In genomic region chr6:166381733-166382499, GRCh38 we compare ENCODE assay signal across 1 cellular context.
TF ChIP-seq lines count a peak whose summit lies in the region.

No MANE protein-coding gene starts in this region.

TF ChIP-seq in K562, 482 proteins besides CTCF, POLR2A, EP300 and RAD21 (continued from another document):
- TF ChIP-seq HMGXB4 (CRISPR knock-in tag; IDR thresholded peaks at IDR 0.05) (peak; percentile 94), ELK3 (CRISPR knock-in tag; IDR thresholded peaks at IDR 0.05) (no peak), AFF1 (IDR thresholded peaks at IDR 0.05; ENCODE audit: low read depth in 1 of 2, partially characterized antibody in 2 of 2) (no peak), CXXC5 (CRISPR knock-in tag; IDR thresholded peaks at IDR 0.05) (peak; percentile 84), ZMIZ1 (IDR thresholded peaks at IDR 0.05; ENCODE audit: low read depth in 2 of 2, low read length in 2 of 2) (no peak), BDP1 (IDR thresholded peaks at IDR 0.05; ENCODE audit: insufficient read depth, insufficient read length) (no peak), EP400 (IDR thresholded peaks at IDR 0.05) (peak; percentile 43), NKRF (IDR thresholded peaks at IDR 0.05; ENCODE audit: borderline replicate concordance) (peak; percentile 58), MXI1 (IDR thresholded peaks at IDR 0.05; ENCODE audit: low read depth, low read length) (no peak), GABPA (tag; conservative IDR thresholded peaks at IDR 0.05; ENCODE audit: low read depth) (peak; percentile 50), SMARCE1 (IDR thresholded peaks at IDR 0.05) (peak; percentile 31; the same call in 1 of the 2 replicates), PHB2 (IDR thresholded peaks at IDR 0.05; ENCODE audit: low read depth) (no peak), HMGN3 (IDR thresholded peaks at IDR 0.05; ENCODE audit: borderline replicate concordance, extremely low read depth, insufficient read length, low read depth, low read length) (peak; percentile 87), EGR1 (conservative IDR thresholded peaks at IDR 0.05) (peak; percentile 72; the same call in 1 of the 2 replicates), POLR2AphosphoS2 (IDR thresholded peaks at IDR 0.05; ENCODE audit: low read length) (no peak), HDAC2 (IDR thresholded peaks at IDR 0.05) (peak; percentile 79; the same call in 1 of the 2 replicates), RBM22 (IDR thresholded peaks at IDR 0.05; ENCODE audit: low read depth, low read length, poor library complexity, severe bottlenecking) (peak; percentile 76)
- TF ChIP-seq, protein P1, sequence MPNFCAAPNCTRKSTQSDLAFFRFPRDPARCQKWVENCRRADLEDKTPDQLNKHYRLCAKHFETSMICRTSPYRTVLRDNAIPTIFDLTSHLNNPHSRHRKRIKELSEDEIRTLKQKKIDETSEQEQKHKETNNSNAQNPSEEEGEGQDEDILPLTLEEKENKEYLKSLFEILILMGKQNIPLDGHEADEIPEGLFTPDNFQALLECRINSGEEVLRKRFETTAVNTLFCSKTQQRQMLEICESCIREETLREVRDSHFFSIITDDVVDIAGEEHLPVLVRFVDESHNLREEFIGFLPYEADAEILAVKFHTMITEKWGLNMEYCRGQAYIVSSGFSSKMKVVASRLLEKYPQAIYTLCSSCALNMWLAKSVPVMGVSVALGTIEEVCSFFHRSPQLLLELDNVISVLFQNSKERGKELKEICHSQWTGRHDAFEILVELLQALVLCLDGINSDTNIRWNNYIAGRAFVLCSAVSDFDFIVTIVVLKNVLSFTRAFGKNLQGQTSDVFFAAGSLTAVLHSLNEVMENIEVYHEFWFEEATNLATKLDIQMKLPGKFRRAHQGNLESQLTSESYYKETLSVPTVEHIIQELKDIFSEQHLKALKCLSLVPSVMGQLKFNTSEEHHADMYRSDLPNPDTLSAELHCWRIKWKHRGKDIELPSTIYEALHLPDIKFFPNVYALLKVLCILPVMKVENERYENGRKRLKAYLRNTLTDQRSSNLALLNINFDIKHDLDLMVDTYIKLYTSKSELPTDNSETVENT (CRISPR knock-in tag; IDR thresholded peaks at IDR 0.05), result peak; percentile 56; the same call in 1 of the 2 replicates
- TF ChIP-seq, protein P2, sequence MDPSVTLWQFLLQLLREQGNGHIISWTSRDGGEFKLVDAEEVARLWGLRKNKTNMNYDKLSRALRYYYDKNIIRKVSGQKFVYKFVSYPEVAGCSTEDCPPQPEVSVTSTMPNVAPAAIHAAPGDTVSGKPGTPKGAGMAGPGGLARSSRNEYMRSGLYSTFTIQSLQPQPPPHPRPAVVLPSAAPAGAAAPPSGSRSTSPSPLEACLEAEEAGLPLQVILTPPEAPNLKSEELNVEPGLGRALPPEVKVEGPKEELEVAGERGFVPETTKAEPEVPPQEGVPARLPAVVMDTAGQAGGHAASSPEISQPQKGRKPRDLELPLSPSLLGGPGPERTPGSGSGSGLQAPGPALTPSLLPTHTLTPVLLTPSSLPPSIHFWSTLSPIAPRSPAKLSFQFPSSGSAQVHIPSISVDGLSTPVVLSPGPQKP (CRISPR knock-in tag; IDR thresholded peaks at IDR 0.05), result no peak
